In genomic region chr10:22486431-22486830, GRCh38 we compare ENCODE assay signal across 14 cellular contexts.
DNase-seq lines count a peak whose midpoint lies in the region; ATAC-seq and TF ChIP-seq lines count a peak whose summit lies in the region.
"Had no signal": no experiment of that assay in that cellular context is flagged by ENCODE, and none has a peak within 500 bp of the region (broad histone marks: within the 10 kb centered on the region; RNA-seq: fewer than 3 reads in every experiment).

No MANE protein-coding gene starts in this region.

- DNase-seq in AG09319 (ENCODE audit: extremely low read depth, low read depth): peak; percentile 4
- peak; percentile 3 for DNase-seq in EH (ENCODE audit: low read depth)
- DNase-seq in fibroblast of mammary gland (ENCODE audit: low read depth): peak; percentile 19
- DNase-seq: Calu3; CD4-positive, CD25-positive, alpha-beta regulatory T cell; DMS 273 treated with DMSO at 0.1 percent for 48 hours; GM23248 had no signal

- no peak overlapping the region for H3K4me3 ChIP-seq in fibroblast of mammary gland (ENCODE audit: control insufficient read depth, low read depth, low read length)
- H3K4me3 ChIP-seq: A549; BLaER1 treated with 17β-estradiol and CSF1 and Interleukin-3, amounts not matched to agents 10 nM and 100 nM; GM23248 had no signal

- TF ChIP-seq CTCF in AG09319 (IDR thresholded peaks at IDR 0.05; ENCODE audit: low read depth, low read length): no peak
- no peak for TF ChIP-seq CTCF in fibroblast of mammary gland (conservative IDR thresholded peaks at IDR 0.05; ENCODE audit: control insufficient read depth, insufficient read depth, low read depth, low read length)

- ATAC-seq in SK-N-SH treated with all-trans-retinoic acid at 6 μM for 48 hours (peak; percentile 85), GM18861 (IDR thresholded peaks at IDR 0.05; ENCODE audit: unreplicated experiment) (no peak), GM21786 (IDR thresholded peaks at IDR 0.05; ENCODE audit: unreplicated experiment) (no peak), GM19351 (IDR thresholded peaks at IDR 0.05; ENCODE audit: unreplicated experiment) (no peak)
- ATAC-seq: A549, HCT116 had no signal

TF ChIP-seq in SK-N-SH treated with all-trans-retinoic acid at 6 μM for 48 hours, 23 proteins besides CTCF, POLR2A, EP300 and RAD21:
- TF ChIP-seq ZC3H10 (CRISPR knock-in tag; IDR thresholded peaks at IDR 0.05): 0 out of 2 replicates have a peak, but pooled peaks have one; percentile 27
- TF ChIP-seq ISL1 (CRISPR knock-in tag; IDR thresholded peaks at IDR 0.05): peak; percentile 54
- peak; percentile 18; the same call in 1 of the 2 replicates for TF ChIP-seq ZFP30 (CRISPR knock-in tag; IDR thresholded peaks at IDR 0.05)
- no peak for TF ChIP-seq GLIS3 (CRISPR knock-in tag; IDR thresholded peaks at IDR 0.05)
- no peak for TF ChIP-seq TCF4 (CRISPR knock-in tag; IDR thresholded peaks at IDR 0.05; ENCODE audit: borderline replicate concordance)
- TF ChIP-seq PPARA (CRISPR knock-in tag; IDR thresholded peaks at IDR 0.05; ENCODE audit: borderline replicate concordance): no peak
- TF ChIP-seq ARNTL (CRISPR knock-in tag; IDR thresholded peaks at IDR 0.05; ENCODE audit: borderline replicate concordance, low read depth): no peak
